In the genomic region with DNA sequence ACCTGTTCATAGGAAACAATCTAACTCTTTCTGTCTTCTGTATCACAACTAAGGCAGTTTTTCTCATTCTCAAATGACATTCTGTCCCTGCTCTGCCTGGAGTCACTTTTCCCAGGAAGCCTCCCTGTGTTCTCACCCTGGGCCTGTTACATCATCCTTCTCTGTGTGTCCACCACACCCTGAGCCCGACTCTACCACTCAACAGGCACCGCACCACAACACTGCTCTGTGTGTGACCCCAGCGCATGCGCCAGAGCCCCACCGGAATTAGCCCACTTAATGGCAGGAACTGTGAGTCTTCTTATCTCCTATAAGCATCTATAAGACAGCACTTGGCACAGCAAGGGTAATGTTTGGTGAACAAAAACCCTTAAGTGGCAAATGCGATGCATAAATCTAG, we compare ENCODE assay signal across 22 cellular contexts. TPM values are rescaled to one million over a fixed set of nuclear protein-coding genes. Genes with fewer than 3 reads are reported as not detected.
A peak's percentile ranks its signal among the peaks of the same experiment; 100 is the strongest.
DNase-seq lines count a peak whose midpoint lies in the region; ATAC-seq and TF ChIP-seq lines count a peak whose summit lies in the region.
"Had no signal": no experiment of that assay in that cellular context is flagged by ENCODE, and none has a peak within 500 bp of the region (broad histone marks: within the 10 kb centered on the region; RNA-seq: fewer than 3 reads in every experiment).

No MANE protein-coding gene starts in this region.

- no peaks in the 10 kb centered on the region for H3K27me3 Mint-ChIP-seq in activated CD8-positive, alpha-beta memory T cell treated with anti-CD3 and anti-CD28 coated beads, Interleukin-2, amount 10 ng/mL, durations not matched to agents 7 days and 5 days
- H3K27me3 Mint-ChIP-seq in endodermal cell (ENCODE audit: insufficient read depth), result no peaks in the 10 kb centered on the region
- H3K27me3 Mint-ChIP-seq: IgD-negative memory B cell had no signal

- no peaks in the 10 kb centered on the region for H3K4me1 ChIP-seq in endodermal cell (ENCODE audit: control insufficient read depth, insufficient read depth, low read length)
- H3K4me1 ChIP-seq in parathyroid adenoma, result peaks cover 24% of the 10 kb centered on the region

- TF ChIP-seq CTCF in endodermal cell (conservative IDR thresholded peaks at IDR 0.05) (no peak), parathyroid adenoma (IDR thresholded peaks at IDR 0.05) (no peak)

- H3K9me3 Mint-ChIP-seq in activated CD8-positive, alpha-beta memory T cell treated with anti-CD3 and anti-CD28 coated beads, Interleukin-2, amount 10 ng/mL, durations not matched to agents 7 days and 5 days (ENCODE audit: low read depth), result no peaks in the 10 kb centered on the region
- H3K9me3 Mint-ChIP-seq in endodermal cell, result no peaks in the 10 kb centered on the region
- H3K9me3 Mint-ChIP-seq: IgD-negative memory B cell had no signal

- CTCF ChIA-PET in activated CD8-positive, alpha-beta memory T cell treated with anti-CD3 and anti-CD28 coated beads, Interleukin-2, amount 10 ng/mL, durations not matched to agents 7 days and 5 days (lab: Charles Lee), result interaction anchor here (1.3 kb wide), 1 partner anchor 9 kb away, joined by 4 read pairs; no protein-coding TSS in a partner anchor

- WGBS in endodermal cell (ENCODE audit: insufficient coverage in 1 of 2, insufficient read length in 1 of 2), 2 experiments, result 90 to 94% methylated on average over 4 to 6 of the region's 6 CpGs

- H3K27me3 ChIP-seq in endodermal cell (ENCODE audit: control insufficient read depth, insufficient read depth, low read length, poor library complexity, severe bottlenecking) (no peaks in the 10 kb centered on the region), parathyroid adenoma (ENCODE audit: control insufficient read depth, insufficient read depth, low read length) (no peaks in the 10 kb centered on the region)

- H3K4me1 Mint-ChIP-seq in activated CD8-positive, alpha-beta memory T cell treated with anti-CD3 and anti-CD28 coated beads, Interleukin-2, amount 10 ng/mL, durations not matched to agents 7 days and 5 days, result peaks cover 16% of the 10 kb centered on the region
- peaks cover 1% of the 10 kb centered on the region for H3K4me1 Mint-ChIP-seq in endodermal cell

- no peak overlapping the region for H3K27ac Mint-ChIP-seq in activated CD8-positive, alpha-beta memory T cell treated with anti-CD3 and anti-CD28 coated beads, Interleukin-2, amount 10 ng/mL, durations not matched to agents 7 days and 5 days
- no peak overlapping the region for H3K27ac Mint-ChIP-seq in endodermal cell

- no peak overlapping the region for H2AFZ ChIP-seq in parathyroid adenoma

- H3K79me2 ChIP-seq in parathyroid adenoma, result peaks cover 3% of the 10 kb centered on the region

- DNase-seq in activated CD8-positive, alpha-beta memory T cell treated with anti-CD3 and anti-CD28 coated beads, Interleukin-2, amount 10 ng/mL, durations not matched to agents 7 days and 5 days, result peak; percentile 33
- no peak for DNase-seq in activated CD8-positive, alpha-beta memory T cell treated with anti-CD3 and anti-CD28 coated beads, Interleukin-2, amount 50 U/mL, for 4 hours
- DNase-seq in endodermal cell (peak; percentile 22), EL (no peak), middle frontal gyrus (ENCODE audit: extremely low spot score, low spot score) (no peak)
- DNase-seq in stimulated activated naive CD4-positive, alpha-beta T cell (lab: John Stamatoyannopoulos, UW), result no peak
- DNase-seq: C1 segment of cervical spinal cord, COR-L47, DMS53, NCI-H146, NCI-H2107, NCI-H226, NCI-H526 had no signal

- H3K36me3 Mint-ChIP-seq in activated CD8-positive, alpha-beta memory T cell treated with anti-CD3 and anti-CD28 coated beads, Interleukin-2, amount 10 ng/mL, durations not matched to agents 7 days and 5 days, result peaks cover 26% of the 10 kb centered on the region
- H3K36me3 Mint-ChIP-seq in endodermal cell (ENCODE audit: low read depth), result peaks cover 23% of the 10 kb centered on the region

- no peak overlapping the region for H3K9ac ChIP-seq in endodermal cell (ENCODE audit: extremely low read depth, low read length, poor library complexity, severe bottlenecking)
- H3K9ac ChIP-seq in parathyroid adenoma, result no peak overlapping the region

- no peak overlapping the region for H3K4me3 Mint-ChIP-seq in activated CD8-positive, alpha-beta memory T cell treated with anti-CD3 and anti-CD28 coated beads, Interleukin-2, amount 10 ng/mL, durations not matched to agents 7 days and 5 days
- H3K4me3 Mint-ChIP-seq in endodermal cell, result no peak overlapping the region
- H3K4me3 Mint-ChIP-seq: IgD-negative memory B cell had no signal

- H3K9me3 ChIP-seq in KOPT-K1 (ENCODE audit: insufficient read depth, low read length, poor library complexity, severe bottlenecking) (no peaks in the 10 kb centered on the region), endodermal cell (ENCODE audit: control insufficient read depth, low read length) (no peaks in the 10 kb centered on the region), parathyroid adenoma (ENCODE audit: control insufficient read depth, low read length) (no peaks in the 10 kb centered on the region)

- H3K27ac ChIP-seq in KOPT-K1 (ENCODE audit: low read depth, low read length, poor library complexity, severe bottlenecking) (peak overlapping the region; percentile 40), endodermal cell (ENCODE audit: low read depth, low read length) (no peak overlapping the region), parathyroid adenoma (peak overlapping the region; percentile 40)
- H3K27ac ChIP-seq: 22Rv1 had no signal

- H3K36me3 ChIP-seq in KOPT-K1 (ENCODE audit: insufficient read depth, low read length), result peaks cover 59% of the 10 kb centered on the region
- peaks cover 20% of the 10 kb centered on the region for H3K36me3 ChIP-seq in endodermal cell (ENCODE audit: control insufficient read depth, insufficient read depth, low read length)
- no peaks in the 10 kb centered on the region for H3K36me3 ChIP-seq in parathyroid adenoma (ENCODE audit: control insufficient read depth, insufficient read depth, low read length)

- ATAC-seq in activated CD8-positive, alpha-beta memory T cell treated with anti-CD3 and anti-CD28 coated beads, Interleukin-2, amount 10 ng/mL, durations not matched to agents 7 days and 5 days, result no peak
- ATAC-seq: GM12878, HCT116 had no signal

- no peak overlapping the region for H3K4me2 ChIP-seq in parathyroid adenoma (ENCODE audit: low read length)

- no peak overlapping the region for H3K4me3 ChIP-seq in endodermal cell (ENCODE audit: low read length)
- no peak overlapping the region for H3K4me3 ChIP-seq in parathyroid adenoma (ENCODE audit: low read depth, low read length)
- H3K4me3 ChIP-seq: GM12878 had no signal

RNA-seq across cellular contexts. Expression of a gene that starts 32.3 kb away (rescaled TPM):
- 10 to 100 TPM; 19.4 to 22.2 TPM for total RNA-seq in activated CD8-positive, alpha-beta memory T cell treated with anti-CD3 and anti-CD28 coated beads, Interleukin-2, amount 10 ng/mL, durations not matched to agents 7 days and 5 days
- total RNA-seq in endodermal cell, result 10 to 100 TPM; 15.5 to 17.4 TPM
- 14.6 TPM for polyA plus RNA-seq in endodermal cell (2013, experiment 1 of 2)
- 12.4 TPM for polyA plus RNA-seq in endodermal cell (2013, experiment 2 of 2)

RNA-seq across cellular contexts. Expression of a gene that starts 40.1 kb away (rescaled TPM):
- total RNA-seq in activated CD8-positive, alpha-beta memory T cell treated with anti-CD3 and anti-CD28 coated beads, Interleukin-2, amount 10 ng/mL, durations not matched to agents 7 days and 5 days, result 10 to 100 TPM; 20.5 to 23.1 TPM
- 10 to 100 TPM; 18.1 to 22.2 TPM for total RNA-seq in endodermal cell
- 20.8 TPM for polyA plus RNA-seq in endodermal cell (2013, experiment 1 of 2)
- 22.3 TPM for polyA plus RNA-seq in endodermal cell (2013, experiment 2 of 2)

RNA-seq across cellular contexts. Expression of a gene that starts 55.7 kb away (rescaled TPM):
- not detected for total RNA-seq in activated CD8-positive, alpha-beta memory T cell treated with anti-CD3 and anti-CD28 coated beads, Interleukin-2, amount 10 ng/mL, durations not matched to agents 7 days and 5 days
- total RNA-seq in endodermal cell, result not detected
- 0.28 TPM for polyA plus RNA-seq in endodermal cell (2013, experiment 1 of 2)
- not detected for polyA plus RNA-seq in endodermal cell (2013, experiment 2 of 2)
- total RNA-seq: GM12878, HT-29, OCI-LY7, RPMI7951 had no signal
- polyA plus RNA-seq: GM12878, IgD-negative memory B cell had no signal

Comparison
In these comparisons a context has a peak if more than half of its experiments do, and no peak if none do; other contexts are left out.
1. DNase-seq: peak in activated CD8-positive, alpha-beta memory T cell treated with anti-CD3 and anti-CD28 coated beads, Interleukin-2, amount 10 ng/mL, durations not matched to agents 7 days and 5 days (single experiment) and endodermal cell (single experiment); none in activated CD8-positive, alpha-beta memory T cell treated with anti-CD3 and anti-CD28 coated beads, Interleukin-2, amount 50 U/mL, for 4 hours (single experiment), EL (single experiment), stimulated activated naive CD4-positive, alpha-beta T cell (0 of 6) and middle frontal gyrus (single experiment).